26 cellular contexts compared by ENCODE assay signal in the genomic region with DNA sequence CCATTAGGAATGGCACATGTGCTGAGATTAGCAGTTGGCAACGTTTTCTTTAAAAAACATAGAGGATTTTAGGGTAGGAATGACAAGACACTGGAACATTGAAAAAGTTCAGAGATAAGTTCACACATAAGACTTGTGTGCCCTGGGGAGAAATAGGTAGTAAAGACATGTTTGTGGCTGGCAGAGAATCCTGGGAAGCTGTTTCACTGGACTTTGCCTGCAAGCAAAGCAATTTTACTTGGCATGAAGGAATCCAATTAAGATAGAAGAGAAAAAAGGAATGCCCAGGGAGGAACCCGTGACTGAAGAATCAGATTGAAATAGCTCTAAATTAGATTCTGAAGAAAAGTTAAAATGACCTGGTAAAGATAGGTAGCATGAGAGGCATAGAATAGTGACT.
"Had no signal": no experiment of that assay in that cellular context is flagged by ENCODE, and none has a peak within 500 bp of the region (broad histone marks: within the 10 kb centered on the region; RNA-seq: fewer than 3 reads in every experiment).

No MANE protein-coding gene starts in this region.

- H3K36me3 ChIP-seq: breast epithelium, pancreas, right atrium auricular region had no signal

- H3K27ac ChIP-seq: breast epithelium, left lung, lower lobe of right lung, pancreas, psoas muscle, right atrium auricular region, tibial nerve had no signal

- H3K27ac Mint-ChIP-seq: activated CD4-positive, alpha-beta memory T cell treated with anti-CD3 and anti-CD28 coated beads for 36 hours; activated CD4-positive, alpha-beta T cell treated with anti-CD3 and anti-CD28 coated beads, Interleukin-2, amount 10 ng/mL, durations not matched to agents 24 days and 14 days; activated naive CD4-positive, alpha-beta T cell treated with anti-CD3 and anti-CD28 coated beads, Interleukin-2, amount 50 U/mL, for 72 hours; natural killer cell treated with Interleukin-12 subunit alpha and Interleukin-12 subunit beta and Interleukin-15 and Interleukin-18, amount 100 ng/mL, for 72 hours; T-helper 17 cell had no signal

- H3K9me3 Mint-ChIP-seq: activated CD4-positive, alpha-beta memory T cell treated with anti-CD3 and anti-CD28 coated beads for 36 hours; activated naive CD4-positive, alpha-beta T cell treated with anti-CD3 and anti-CD28 coated beads, Interleukin-2, amount 50 U/mL, for 72 hours; natural killer cell treated with Interleukin-12 subunit alpha and Interleukin-12 subunit beta and Interleukin-15 and Interleukin-18, amount 100 ng/mL, for 72 hours had no signal

- H3K27me3 Mint-ChIP-seq: activated CD4-positive, alpha-beta memory T cell treated with anti-CD3 and anti-CD28 coated beads for 36 hours; activated CD4-positive, alpha-beta T cell treated with anti-CD3 and anti-CD28 coated beads, Interleukin-2, amount 10 ng/mL, durations not matched to agents 24 days and 14 days; natural killer cell treated with Interleukin-12 subunit alpha and Interleukin-12 subunit beta and Interleukin-15 and Interleukin-18, amount 100 ng/mL, for 72 hours; T-helper 17 cell had no signal

- ATAC-seq: activated naive CD4-positive, alpha-beta T cell treated with anti-CD3 and anti-CD28 coated beads, Interleukin-2, amount 50 U/mL, for 72 hours; esophagus mucosa; left lung; lower lobe of right lung; natural killer cell treated with Interleukin-12 subunit alpha and Interleukin-12 subunit beta and Interleukin-15 and Interleukin-18, amount 100 ng/mL, for 72 hours; pancreas; T-helper 17 cell had no signal

- H3K4me3 ChIP-seq: breast epithelium, left lung, lower lobe of right lung, pancreas, psoas muscle, right atrium auricular region, tibial nerve had no signal

- H3K27me3 ChIP-seq: left lung, pancreas, right atrium auricular region, tibial nerve had no signal

- H3K4me1 ChIP-seq: breast epithelium, left lung, lower lobe of right lung, pancreas, psoas muscle, right atrium auricular region, tibial nerve had no signal

- H3K4me1 Mint-ChIP-seq: T-helper 17 cell had no signal

- H3K9me3 ChIP-seq: breast epithelium, left lung, lower lobe of right lung, pancreas, psoas muscle, right atrium auricular region, tibial nerve had no signal

- H3K4me3 Mint-ChIP-seq: activated CD4-positive, alpha-beta memory T cell treated with anti-CD3 and anti-CD28 coated beads for 36 hours; activated CD4-positive, alpha-beta T cell treated with anti-CD3 and anti-CD28 coated beads, Interleukin-2, amount 10 ng/mL, durations not matched to agents 24 days and 14 days; natural killer cell treated with Interleukin-12 subunit alpha and Interleukin-12 subunit beta and Interleukin-15 and Interleukin-18, amount 100 ng/mL, for 72 hours; T-helper 17 cell had no signal

- DNase-seq: activated CD4-positive, alpha-beta memory T cell treated with anti-CD3 and anti-CD28 coated beads for 36 hours; activated CD4-positive, alpha-beta T cell treated with anti-CD3 and anti-CD28 coated beads, Interleukin-2, amount 10 ng/mL, durations not matched to agents 24 days and 14 days; activated CD4-positive, CD25-positive, alpha-beta regulatory T cell treated with anti-CD3 and anti-CD28 coated beads, Interleukin-2, amount 50 U/mL, for 72 hours; activated CD8-positive, alpha-beta memory T cell treated with anti-CD3 and anti-CD28 coated beads, Interleukin-2, amount 50 U/mL, for 4 hours; activated naive CD4-positive, alpha-beta T cell; activated T-cell treated with anti-CD3 and anti-CD28 coated beads, Interleukin-2, amount 50 U/mL, for 1 hour; central memory CD4-positive, alpha-beta T cell; foreskin fibroblast; head of caudate nucleus; hippocampal formation; left lung; lower lobe of right lung; mesenchymal stem cell; nucleus accumbens; pancreas; psoas muscle; stimulated activated CD4-positive, alpha-beta T cell treated with anti-CD3 and anti-CD28 coated beads, Interleukin-2, amount 100 ng/mL, for 48 hours; stimulated activated naive CD4-positive, alpha-beta T cell treated with Interleukin-2 at 50 U/mL for 16 hours; T-helper 17 cell; T1000 had no signal
